In the genomic region with DNA sequence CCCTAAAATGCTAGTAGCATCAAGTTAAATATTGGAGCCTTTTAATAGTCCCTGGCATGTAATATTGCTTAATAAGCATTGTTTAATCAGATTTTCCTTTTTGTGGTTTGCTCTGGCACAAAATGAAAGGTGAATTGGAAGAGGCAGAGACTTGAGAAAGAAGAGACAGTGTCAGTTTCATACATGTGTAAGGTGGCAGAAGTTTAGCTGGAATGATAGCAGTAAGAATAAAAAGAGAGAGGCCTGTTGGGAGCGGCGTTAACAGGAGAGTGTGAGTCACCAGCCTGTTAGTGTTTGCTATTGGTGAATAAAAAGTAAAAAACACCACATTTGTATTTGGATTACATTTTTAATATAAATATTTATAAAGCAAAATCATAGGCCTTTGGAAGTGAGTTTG, we compare ENCODE assay signal across 1 cellular context.
TF ChIP-seq lines count a peak whose summit lies in the region.

No MANE protein-coding gene starts in this region.

TF ChIP-seq in liver, 16 proteins besides CTCF, POLR2A, EP300 and RAD21 (continued from another document):
- TF ChIP-seq YY1 (IDR thresholded peaks at IDR 0.05) (peak; percentile 26), FOXA1 (IDR thresholded peaks at IDR 0.05) (no peak)
- TF ChIP-seq, protein P1, sequence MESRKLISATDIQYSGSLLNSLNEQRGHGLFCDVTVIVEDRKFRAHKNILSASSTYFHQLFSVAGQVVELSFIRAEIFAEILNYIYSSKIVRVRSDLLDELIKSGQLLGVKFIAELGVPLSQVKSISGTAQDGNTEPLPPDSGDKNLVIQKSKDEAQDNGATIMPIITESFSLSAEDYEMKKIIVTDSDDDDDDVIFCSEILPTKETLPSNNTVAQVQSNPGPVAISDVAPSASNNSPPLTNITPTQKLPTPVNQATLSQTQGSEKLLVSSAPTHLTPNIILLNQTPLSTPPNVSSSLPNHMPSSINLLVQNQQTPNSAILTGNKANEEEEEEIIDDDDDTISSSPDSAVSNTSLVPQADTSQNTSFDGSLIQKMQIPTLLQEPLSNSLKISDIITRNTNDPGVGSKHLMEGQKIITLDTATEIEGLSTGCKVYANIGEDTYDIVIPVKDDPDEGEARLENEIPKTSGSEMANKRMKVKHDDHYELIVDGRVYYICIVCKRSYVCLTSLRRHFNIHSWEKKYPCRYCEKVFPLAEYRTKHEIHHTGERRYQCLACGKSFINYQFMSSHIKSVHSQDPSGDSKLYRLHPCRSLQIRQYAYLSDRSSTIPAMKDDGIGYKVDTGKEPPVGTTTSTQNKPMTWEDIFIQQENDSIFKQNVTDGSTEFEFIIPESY (IDR thresholded peaks at IDR 0.05): no peak
